Comparison of ENCODE assay signal across 8 cellular contexts in genomic region chr21:42614811-42615342, GRCh38. TPM values are rescaled to one million over a fixed set of nuclear protein-coding genes. Genes with fewer than 3 reads are reported as not detected.
DNase-seq lines count a peak whose midpoint lies in the region; ATAC-seq and TF ChIP-seq lines count a peak whose summit lies in the region.

No MANE protein-coding gene starts in this region.

- TF ChIP-seq RAD21 in Ishikawa (IDR thresholded peaks at IDR 0.05; ENCODE audit: low read depth), result no peak

- 12 to 20% methylated on average over 14 of the region's 14 CpGs for WGBS in esophagus, 2 donors

- peak; percentile 51 for DNase-seq in BE2C
- peak; percentile 76 for DNase-seq in activated CD4-positive, alpha-beta T cell treated with anti-CD3 and anti-CD28 coated beads for 48 hours
- DNase-seq in stimulated activated CD4-positive, alpha-beta T cell treated with anti-CD3 and anti-CD28 coated beads, Interleukin-4, amount 100 ng/mL, for 1 hour, result peak; percentile 51

- TF ChIP-seq EP300 in Ishikawa (IDR thresholded peaks at IDR 0.05; ENCODE audit: borderline replicate concordance), result no peak

- H3K27me3 ChIP-seq in BE2C (peaks cover 36% of the 10 kb centered on the region), esophagus (ENCODE audit: control insufficient read depth in 1 of 2, insufficient read depth in 2 of 2, low read length in 2 of 2) (no peaks in the 10 kb centered on the region)

- no peak for ATAC-seq in GM21786 (IDR thresholded peaks at IDR 0.05; ENCODE audit: unreplicated experiment)
- no peak for ATAC-seq in GM19455 (IDR thresholded peaks at IDR 0.05; ENCODE audit: unreplicated experiment)
- ATAC-seq in GM21723 (IDR thresholded peaks at IDR 0.05; ENCODE audit: unreplicated experiment), result no peak

- H3K4me3 ChIP-seq in BE2C (ENCODE audit: low read depth, low read length) (0 out of 2 replicates have a peak overlapping the region, but pooled peaks have one; percentile 11), esophagus (ENCODE audit: low read depth in 1 of 2, low read length in 2 of 2) (peak overlapping the region; percentile 7 to 10)

- no peak for TF ChIP-seq CTCF in BE2C (IDR thresholded peaks at IDR 0.05; ENCODE audit: low read depth, low read length)

- H3K4me1 ChIP-seq in BE2C (no peaks in the 10 kb centered on the region), esophagus (ENCODE audit: control insufficient read depth in 2 of 2, insufficient read depth in 2 of 2, low read length in 1 of 2) (peaks cover 0 to 11% of the 10 kb centered on the region in 2 donors)

- H3K9me3 ChIP-seq in BE2C, result no peaks in the 10 kb centered on the region
- H3K9me3 ChIP-seq in esophagus (ENCODE audit: control insufficient read depth in 2 of 2, insufficient read depth in 1 of 2, low read depth in 1 of 2, low read length in 1 of 2), result peaks cover 0 to under 1% of the 10 kb centered on the region in 2 donors

- H3K36me3 ChIP-seq in BE2C (no peaks in the 10 kb centered on the region), esophagus (ENCODE audit: control insufficient read depth in 2 of 2, insufficient read depth in 2 of 2, low read length in 1 of 2) (no peaks in the 10 kb centered on the region)

- peak overlapping the region; percentile 37 to 79 for H3K27ac ChIP-seq in esophagus (ENCODE audit: low read depth in 2 of 2, low read length in 1 of 2)

TF ChIP-seq in Ishikawa, 13 proteins besides CTCF, POLR2A, EP300 and RAD21:
- TF ChIP-seq CEBPB (IDR thresholded peaks at IDR 0.05) (peak; percentile 95), CREB1 (IDR thresholded peaks at IDR 0.05; ENCODE audit: low read depth) (no peak)

RNA-seq across cellular contexts. Expression of gene PDE9A, which starts 38.5 kb away (rescaled TPM):
- 4.2 TPM for polyA plus RNA-seq in BE2C (2012; ENCODE audit: insufficient read depth, insufficient read length, low read depth)
- 1 to 10 TPM; 1.6 to 1.8 TPM for polyA plus RNA-seq in esophagus
